9 cellular contexts compared by ENCODE assay signal in the genomic region with DNA sequence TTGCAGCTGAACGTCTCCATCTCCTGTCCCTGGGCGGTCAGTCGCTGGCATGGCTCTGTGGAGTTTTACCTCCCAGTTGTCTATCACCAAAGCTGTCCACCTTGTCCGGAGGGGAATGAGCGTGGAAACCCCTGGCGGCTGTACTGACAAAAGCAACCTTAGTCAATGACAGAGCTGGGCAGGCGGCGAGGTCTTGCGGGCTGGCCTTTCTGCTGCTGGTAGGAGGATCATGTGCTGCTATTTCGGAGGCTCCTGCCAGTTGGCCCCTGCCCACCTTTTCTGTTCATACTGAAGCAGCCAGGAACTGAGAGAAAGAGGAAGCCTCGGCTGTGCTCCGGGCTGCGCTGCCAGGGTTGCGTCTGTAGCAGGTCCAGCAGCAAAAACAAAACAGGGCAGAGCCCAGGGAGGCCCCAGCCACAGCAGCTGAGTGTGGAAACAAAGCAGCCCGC. TPM values are rescaled to one million over a fixed set of nuclear protein-coding genes. Genes with fewer than 3 reads are reported as not detected.
DNase-seq lines count a peak whose midpoint lies in the region; ATAC-seq, FAIRE-seq and TF ChIP-seq lines count a peak whose summit lies in the region.
"Had no signal": no experiment of that assay in that cellular context is flagged by ENCODE, and none has a peak within 500 bp of the region (broad histone marks: within the 10 kb centered on the region; RNA-seq: fewer than 3 reads in every experiment).

No MANE protein-coding gene starts in this region.

- H3K36me3 ChIP-seq in HEK293 (ENCODE audit: control insufficient read depth in 2 of 2, insufficient read depth in 1 of 2, low read length in 2 of 2) (no peaks in the 10 kb centered on the region), kidney epithelial cell (ENCODE audit: control insufficient read depth, insufficient read depth, low read length) (no peaks in the 10 kb centered on the region)

- H3K27me3 Mint-ChIP-seq in brain = no peaks in the 10 kb centered on the region
- H3K27me3 Mint-ChIP-seq in CD4-positive, alpha-beta T cell = peaks cover 45% of the 10 kb centered on the region

- H3K27me3 ChIP-seq in kidney epithelial cell (ENCODE audit: control insufficient read depth, insufficient read depth, low read length) = no peaks in the 10 kb centered on the region
- H3K27me3 ChIP-seq in CD4-positive, alpha-beta T cell (ENCODE audit: control insufficient read depth, insufficient read depth, low read length) = peaks cover 19% of the 10 kb centered on the region

- peaks cover 3% of the 10 kb centered on the region for H3K36me3 Mint-ChIP-seq in brain
- no peaks in the 10 kb centered on the region for H3K36me3 Mint-ChIP-seq in CD4-positive, alpha-beta T cell (ENCODE audit: low read depth)

- H3K4me1 Mint-ChIP-seq in brain = peaks cover 64% of the 10 kb centered on the region
- H3K4me1 Mint-ChIP-seq in CD4-positive, alpha-beta T cell (ENCODE audit: low read depth) = no peaks in the 10 kb centered on the region

- H3K4me1 ChIP-seq in HEK293 (ENCODE audit: control insufficient read depth, insufficient read depth, low read length) = peaks cover 44% of the 10 kb centered on the region

- no peaks in the 10 kb centered on the region for H3K9me3 Mint-ChIP-seq in brain
- H3K9me3 Mint-ChIP-seq in CD4-positive, alpha-beta T cell = no peaks in the 10 kb centered on the region

- intact Hi-C loops in CD4-positive, alpha-beta T cell (cut with DNase I, micrococcal nuclease) = no loop called here

- no peaks in the 10 kb centered on the region for H3K9me3 ChIP-seq in HEK293 (ENCODE audit: control insufficient read depth, insufficient read depth, low read depth, low read length)
- no peaks in the 10 kb centered on the region for H3K9me3 ChIP-seq in CD4-positive, alpha-beta T cell (ENCODE audit: control insufficient read depth, low read length)

- CTCF ChIA-PET in HEK293 (lab: Yijun Ruan, JAX) = interaction anchor here (0.7 kb wide), 1 partner anchor 1126 kb away, joined by 3 read pairs; no protein-coding TSS in a partner anchor
- CTCF ChIA-PET in CD4-positive, alpha-beta T cell (lab: Charles Lee) = no interaction called here

- H3K27ac ChIP-seq in HEK293 (ENCODE audit: extremely low read depth, low read depth, low read length) (0 out of 2 replicates have a peak overlapping the region, but pooled peaks have one; percentile 21), skin epidermis (peak overlapping the region in 14 of 21 experiments; percentile 0 to 81 (median 55))
- no peak overlapping the region for H3K27ac ChIP-seq in CD4-positive, alpha-beta T cell (ENCODE audit: low read depth, low read length)

- TF ChIP-seq CTCF in HEK293 (tag by site-specific recombination; IDR thresholded peaks at IDR 0.05) (no peak), brain (conservative IDR thresholded peaks at IDR 0.05) (no peak), kidney epithelial cell (IDR thresholded peaks at IDR 0.05; ENCODE audit: insufficient read depth, low read length, poor library complexity, severe bottlenecking) (peak; percentile 35)
- no peak for TF ChIP-seq CTCF in CD4-positive, alpha-beta T cell (IDR thresholded peaks at IDR 0.05)

- no peak overlapping the region for H3K4me3 ChIP-seq in HEK293 (ENCODE audit: low read depth, low read length)
- no peak overlapping the region for H3K4me3 ChIP-seq in kidney epithelial cell (ENCODE audit: low read depth, low read length)
- peak overlapping the region in 6 of 7 experiments; percentile 10 to 34 (median 20) for H3K4me3 ChIP-seq in skin epidermis

- no peak for ATAC-seq in CD4-positive, alpha-beta T cell (ENCODE audit: poor library complexity)
- no peak for ATAC-seq in GM21723 (IDR thresholded peaks at IDR 0.05; ENCODE audit: unreplicated experiment)

- H3K27ac Mint-ChIP-seq in brain = peak overlapping the region in 4 of 5 experiments; percentile 71 to 84 (median 76)
- H3K27ac Mint-ChIP-seq in CD4-positive, alpha-beta T cell = no peak overlapping the region

- peak overlapping the region in 4 of 5 experiments; percentile 44 to 67 (median 64) for H3K4me3 Mint-ChIP-seq in brain
- H3K4me3 Mint-ChIP-seq in CD4-positive, alpha-beta T cell = no peak overlapping the region

- no peak for FAIRE-seq in RCC 7860 (lab: Jason Lieb, UNC)
- FAIRE-seq: keratinocyte had no signal

- POLR2A ChIA-PET in HEK293 (lab: Yijun Ruan, JAX) = no interaction called here
- POLR2A ChIA-PET in CD4-positive, alpha-beta T cell (lab: Charles Lee) = no interaction called here

- DNase-seq in kidney epithelial cell (ENCODE audit: low read depth) (no peak), RCC 7860 (ENCODE audit: low spot score) (no peak)
- no peak for DNase-seq in CD4-positive, alpha-beta T cell
- DNase-seq in central memory CD4-positive, alpha-beta T cell = no peak

TF ChIP-seq in HEK293, 187 proteins besides CTCF, POLR2A, EP300 and RAD21:
- TF ChIP-seq KLF16 (tag by site-specific recombination; IDR thresholded peaks at IDR 0.05) (no peak), HIC1 (tag by site-specific recombination; IDR thresholded peaks at IDR 0.05) (no peak), FEZF1 (tag by site-specific recombination; IDR thresholded peaks at IDR 0.05) (no peak), ZNF785 (tag by site-specific recombination; IDR thresholded peaks at IDR 0.05) (no peak), ZNF121 (tag by site-specific recombination; IDR thresholded peaks at IDR 0.05) (no peak)
- TF ChIP-seq, protein P1, sequence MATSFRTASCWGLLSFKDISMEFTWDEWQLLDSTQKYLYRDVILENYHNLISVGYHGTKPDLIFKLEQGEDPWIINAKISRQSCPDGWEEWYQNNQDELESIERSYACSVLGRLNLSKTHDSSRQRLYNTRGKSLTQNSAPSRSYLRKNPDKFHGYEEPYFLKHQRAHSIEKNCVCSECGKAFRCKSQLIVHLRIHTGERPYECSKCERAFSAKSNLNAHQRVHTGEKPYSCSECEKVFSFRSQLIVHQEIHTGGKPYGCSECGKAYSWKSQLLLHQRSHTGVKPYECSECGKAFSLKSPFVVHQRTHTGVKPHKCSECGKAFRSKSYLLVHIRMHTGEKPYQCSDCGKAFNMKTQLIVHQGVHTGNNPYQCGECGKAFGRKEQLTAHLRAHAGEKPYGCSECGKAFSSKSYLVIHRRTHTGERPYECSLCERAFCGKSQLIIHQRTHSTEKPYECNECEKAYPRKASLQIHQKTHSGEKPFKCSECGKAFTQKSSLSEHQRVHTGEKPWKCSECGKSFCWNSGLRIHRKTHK (tag by site-specific recombination; IDR thresholded peaks at IDR 0.05) = no peak

RNA-seq across cellular contexts. Expression of gene HMGA2, which starts 57.7 kb away (rescaled TPM):
- polyA plus RNA-seq in brain (ENCODE audit: insufficient read depth, low read depth, low replicate concordance) = not detected
- total RNA-seq in kidney epithelial cell = 148 and 160 TPM in 2 replicates
- not detected for total RNA-seq in CD4-positive, alpha-beta T cell

Comparison
In these comparisons a context has a peak if more than half of its experiments do, and no peak if none do; other contexts are left out.
1. H3K4me3 ChIP-seq: peak in skin epidermis (6 of 7); none in HEK293 (single experiment) and kidney epithelial cell (single experiment).
2. RNA of gene HMGA2, which starts 57.7 kb away (total RNA-seq): 148 to 160 TPM in kidney epithelial cell; not detected in CD4-positive, alpha-beta T cell; every median in the first group is over 100 times any median in the second.